ENCODE assay signal across 9 cellular contexts in the genomic region with DNA sequence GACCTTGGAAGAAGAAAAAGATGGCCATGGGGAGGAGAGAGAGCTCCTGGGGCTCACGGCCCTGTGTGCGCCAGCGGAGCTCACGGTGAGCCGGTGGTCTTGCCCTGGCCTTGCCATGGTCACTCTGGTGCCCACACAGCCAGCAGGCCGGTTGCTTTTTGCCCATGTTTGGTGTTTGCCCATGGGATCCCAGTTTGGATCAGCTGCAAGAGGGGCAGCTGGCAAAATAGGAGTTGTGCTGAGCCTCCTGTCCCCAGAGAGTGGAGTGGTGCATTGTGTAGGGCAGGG. TPM values are rescaled to one million over a fixed set of nuclear protein-coding genes. Genes with fewer than 3 reads are reported as not detected.
A peak's percentile ranks its signal among the peaks of the same experiment; 100 is the strongest.
DNase-seq lines count a peak whose midpoint lies in the region; ATAC-seq and TF ChIP-seq lines count a peak whose summit lies in the region.
"Had no signal": no experiment of that assay in that cellular context is flagged by ENCODE, and none has a peak within 500 bp of the region (broad histone marks: within the 10 kb centered on the region; RNA-seq: fewer than 3 reads in every experiment).

No MANE protein-coding gene starts in this region.

- BruUV-seq in MCF 10A (replicated peaks; lab: Mats Ljungman, UMichigan) = no TSS peak

- H3K4me1 ChIP-seq in left ventricle myocardium inferior (peaks cover 77% of the 10 kb centered on the region), mesenchymal stem cell (ENCODE audit: control insufficient read depth, insufficient read depth, low read depth, low read length) (peaks cover 41% of the 10 kb centered on the region), upper lobe of right lung (peaks cover 42% of the 10 kb centered on the region)

- H3K4me3 Mint-ChIP-seq in MCF 10A (ENCODE audit: unreplicated experiment) = peak overlapping the region; percentile 88

- H3K4me2 ChIP-seq in mesenchymal stem cell (ENCODE audit: low read length, poor library complexity, severe bottlenecking) = peak overlapping the region; percentile 92

- peak overlapping the region; percentile 71 for H3K9ac ChIP-seq in mesenchymal stem cell (ENCODE audit: low read length)

- H3K4ac ChIP-seq in mesenchymal stem cell (ENCODE audit: low read depth in 1 of 2, low read length in 2 of 2) = peak overlapping the region; percentile 34 to 85

- peak overlapping the region; percentile 77 for H4K8ac ChIP-seq in mesenchymal stem cell (ENCODE audit: low read length)

- intact Hi-C loops in left ventricle myocardium inferior (cut with micrococcal nuclease) = no loop called here
- intact Hi-C loops in Right ventricle myocardium superior (cut with DNase I) = no loop called here
- intact Hi-C loops in MCF 10A (cut with micrococcal nuclease) = no loop called here
- intact Hi-C loops in upper lobe of right lung (cut with DNase I) = no loop called here

- no peak for TF ChIP-seq CTCF in left ventricle myocardium inferior (IDR thresholded peaks at IDR 0.05; ENCODE audit: borderline replicate concordance)
- no peak for TF ChIP-seq CTCF in MCF 10A (IDR thresholded peaks at IDR 0.05; ENCODE audit: unreplicated experiment)
- TF ChIP-seq CTCF in upper lobe of right lung (IDR thresholded peaks at IDR 0.05) = no peak

- POLR2A ChIA-PET in MCF 10A (lab: Yijun Ruan, JAX) = interaction anchor here (0.6 to 3.6 kb wide), 12 partner anchors 10 to 316 kb away, joined by 3 to 31 read pairs (median 5); a partner anchor contains a TSS

- peaks cover 29% of the 10 kb centered on the region for H3K4me1 Mint-ChIP-seq in MCF 10A (ENCODE audit: insufficient read depth, unreplicated experiment)

- no peaks in the 10 kb centered on the region for H3K9me3 Mint-ChIP-seq in MCF 10A (ENCODE audit: unreplicated experiment)

- H3K4me3 ChIP-seq in left ventricle myocardium inferior = peak overlapping the region; percentile 87
- H3K4me3 ChIP-seq in mesenchymal stem cell (ENCODE audit: insufficient read depth in 1 of 2, low read depth in 1 of 2, low read length in 2 of 2) = peak overlapping the region; percentile 75 to 87
- H3K4me3 ChIP-seq in upper lobe of right lung = peak overlapping the region; percentile 95

- WGBS in mesenchymal stem cell = 59% methylated on average over 5 of the region's 6 CpGs

- H3K27me3 Mint-ChIP-seq in MCF 10A (ENCODE audit: insufficient read depth, unreplicated experiment) = no peaks in the 10 kb centered on the region

- H3K9me3 ChIP-seq in left ventricle myocardium inferior (replicated peaks) (no peaks in the 10 kb centered on the region), mesenchymal stem cell (ENCODE audit: control insufficient read depth, low read length) (no peaks in the 10 kb centered on the region), upper lobe of right lung (no peaks in the 10 kb centered on the region)

- H3K36me3 Mint-ChIP-seq in MCF 10A (ENCODE audit: insufficient read depth, unreplicated experiment) = no peaks in the 10 kb centered on the region

- peak overlapping the region; percentile 83 for H4K91ac ChIP-seq in mesenchymal stem cell (ENCODE audit: low read length)

- no peak for DNase-seq in left ventricle myocardium inferior
- DNase-seq in Right ventricle myocardium superior = no peak
- DNase-seq in MCF 10A (ENCODE audit: unreplicated experiment) = no peak
- no peak for DNase-seq in mesenchymal stem cell
- DNase-seq in upper lobe of right lung = no peak
- no peak for DNase-seq in cortex of kidney (lab: John Stamatoyannopoulos, UW)
- no peak for DNase-seq in mucosa of gallbladder (ENCODE audit: low spot score)
- no peak for DNase-seq in SHP77 (lab: John Stamatoyannopoulos, UW)

- H3K27ac Mint-ChIP-seq in MCF 10A (ENCODE audit: low read depth, unreplicated experiment) = peak overlapping the region; percentile 55

- peak overlapping the region in 1 of 2 experiments; percentile 67 for H3K18ac ChIP-seq in mesenchymal stem cell (ENCODE audit: low read depth in 1 of 2, low read length in 2 of 2)

- no peak for ATAC-seq in Right ventricle myocardium superior (ENCODE audit: poor library complexity)
- ATAC-seq in upper lobe of right lung = no peak

- no peak overlapping the region for H2BK120ac ChIP-seq in mesenchymal stem cell (ENCODE audit: low read depth, low read length)

- H3K23ac ChIP-seq in mesenchymal stem cell (ENCODE audit: low read length in 2 of 2) = no peak overlapping the region

- H3K79me1 ChIP-seq in mesenchymal stem cell (replicated peaks; ENCODE audit: low read length, poor library complexity, severe bottlenecking) = peaks cover 18% of the 10 kb centered on the region

- H3K27me3 ChIP-seq in left ventricle myocardium inferior (ENCODE audit: low read depth) = no peaks in the 10 kb centered on the region
- peaks cover 0 to 3% of the 10 kb centered on the region in 2 experiments for H3K27me3 ChIP-seq in mesenchymal stem cell (ENCODE audit: control insufficient read depth in 1 of 2, insufficient read depth in 1 of 2, low read length in 2 of 2)
- no peaks in the 10 kb centered on the region for H3K27me3 ChIP-seq in upper lobe of right lung

- peak overlapping the region; percentile 54 for H2AK5ac ChIP-seq in mesenchymal stem cell (ENCODE audit: low read length, severe bottlenecking)

- CTCF ChIA-PET in MCF 10A (lab: Yijun Ruan, JAX) = interaction anchor here (0.6 to 3.2 kb wide), 7 partner anchors 10 to 324 kb away, joined by 3 to 30 read pairs (median 4); no protein-coding TSS in a partner anchor

- no peaks in the 10 kb centered on the region for H3K36me3 ChIP-seq in left ventricle myocardium inferior
- H3K36me3 ChIP-seq in mesenchymal stem cell (ENCODE audit: control insufficient read depth in 1 of 2, insufficient read depth in 2 of 2, low read depth in 1 of 2, low read length in 2 of 2) = peaks cover 0 to 16% of the 10 kb centered on the region in 2 experiments
- no peaks in the 10 kb centered on the region for H3K36me3 ChIP-seq in upper lobe of right lung

- H3K14ac ChIP-seq in mesenchymal stem cell (ENCODE audit: low read length in 2 of 2) = peak overlapping the region in 1 of 2 experiments; percentile 76

- no peak overlapping the region for H2BK15ac ChIP-seq in mesenchymal stem cell (ENCODE audit: low read depth, poor library complexity, severe bottlenecking)

- peak overlapping the region in 1 of 2 experiments; percentile 65 for H2BK12ac ChIP-seq in mesenchymal stem cell (ENCODE audit: low read length in 2 of 2)

- peak overlapping the region; percentile 87 for H3K27ac ChIP-seq in left ventricle myocardium inferior (replicated peaks)
- peak overlapping the region; percentile 54 for H3K27ac ChIP-seq in mesenchymal stem cell (ENCODE audit: low read length, poor library complexity, severe bottlenecking)
- H3K27ac ChIP-seq in upper lobe of right lung = peak overlapping the region; percentile 81

- H2BK5ac ChIP-seq in mesenchymal stem cell (ENCODE audit: low read depth, low read length, poor library complexity, severe bottlenecking) = no peak overlapping the region

- H2AFZ ChIP-seq in mesenchymal stem cell (ENCODE audit: low read depth, low read length) = no peak overlapping the region

RNA-seq across cellular contexts. Expression of a gene that starts 1.6 kb away (rescaled TPM):
- 11.3 TPM for total RNA-seq in left ventricle myocardium inferior
- 13.7 TPM for total RNA-seq in Right ventricle myocardium superior
- 23.9 and 25.3 TPM in 2 replicates for total RNA-seq in MCF 10A (2022)
- polyA plus RNA-seq in mesenchymal stem cell (2013, experiment 1 of 2) = 126 TPM
- polyA plus RNA-seq in mesenchymal stem cell (2013, experiment 2 of 2) = 126 TPM
- 28.4 TPM for total RNA-seq in upper lobe of right lung
- 568 TPM for total RNA-seq in mucosa of gallbladder

RNA-seq across cellular contexts. Expression of a gene that starts 12.9 kb away (rescaled TPM):
- total RNA-seq in left ventricle myocardium inferior = 1.9 TPM
- 4.1 TPM for total RNA-seq in Right ventricle myocardium superior
- not detected in 2 replicates for total RNA-seq in MCF 10A (2022)
- polyA plus RNA-seq in mesenchymal stem cell (2013, experiment 1 of 2) = 2.4 TPM
- 1.9 TPM for polyA plus RNA-seq in mesenchymal stem cell (2013, experiment 2 of 2)
- 6.8 TPM for total RNA-seq in upper lobe of right lung
- total RNA-seq in mucosa of gallbladder = 5.1 TPM

RNA-seq across cellular contexts. Expression of a gene that starts 26.2 kb away (rescaled TPM):
- total RNA-seq in left ventricle myocardium inferior = 18.6 TPM
- total RNA-seq in Right ventricle myocardium superior = 18.6 TPM
- total RNA-seq in MCF 10A (2022) = 58.1 and 64.8 TPM in 2 replicates
- 29.5 TPM for polyA plus RNA-seq in mesenchymal stem cell (2013, experiment 1 of 2)
- polyA plus RNA-seq in mesenchymal stem cell (2013, experiment 2 of 2) = 30.4 TPM
- total RNA-seq in upper lobe of right lung = 40.8 TPM
- 43.7 TPM for total RNA-seq in mucosa of gallbladder

RNA-seq across cellular contexts. Expression of a gene that starts 37.3 kb away (rescaled TPM):
- total RNA-seq in left ventricle myocardium inferior = 0.55 TPM
- not detected for total RNA-seq in Right ventricle myocardium superior
- not detected in 2 replicates for total RNA-seq in MCF 10A (2022)
- polyA plus RNA-seq in mesenchymal stem cell (2013, experiment 1 of 2) = not detected
- polyA plus RNA-seq in mesenchymal stem cell (2013, experiment 2 of 2) = not detected
- total RNA-seq in upper lobe of right lung = 38.0 TPM
- total RNA-seq in mucosa of gallbladder = 1.8 TPM
- total RNA-seq: LHCN-M2 had no signal

Comparison
In these comparisons a context has a peak if more than half of its experiments do, and no peak if none do; other contexts are left out.
1. RNA of a gene that starts 1.6 kb away (total RNA-seq): 568 TPM in mucosa of gallbladder (single experiment); 28.4 TPM in upper lobe of right lung (single experiment), 23.9 to 25.3 TPM in MCF 10A, 13.7 TPM in Right ventricle myocardium superior (single experiment) and 11.3 TPM in left ventricle myocardium inferior (single experiment); every median in the first group is over 10 times any median in the second.
2. Peak in every context shown above with its lines, with median percentiles within 50 percentile points of each other: H3K27ac ChIP-seq and H3K4me3 ChIP-seq.